ENCODE assay signal across 12 cellular contexts in the genomic region with DNA sequence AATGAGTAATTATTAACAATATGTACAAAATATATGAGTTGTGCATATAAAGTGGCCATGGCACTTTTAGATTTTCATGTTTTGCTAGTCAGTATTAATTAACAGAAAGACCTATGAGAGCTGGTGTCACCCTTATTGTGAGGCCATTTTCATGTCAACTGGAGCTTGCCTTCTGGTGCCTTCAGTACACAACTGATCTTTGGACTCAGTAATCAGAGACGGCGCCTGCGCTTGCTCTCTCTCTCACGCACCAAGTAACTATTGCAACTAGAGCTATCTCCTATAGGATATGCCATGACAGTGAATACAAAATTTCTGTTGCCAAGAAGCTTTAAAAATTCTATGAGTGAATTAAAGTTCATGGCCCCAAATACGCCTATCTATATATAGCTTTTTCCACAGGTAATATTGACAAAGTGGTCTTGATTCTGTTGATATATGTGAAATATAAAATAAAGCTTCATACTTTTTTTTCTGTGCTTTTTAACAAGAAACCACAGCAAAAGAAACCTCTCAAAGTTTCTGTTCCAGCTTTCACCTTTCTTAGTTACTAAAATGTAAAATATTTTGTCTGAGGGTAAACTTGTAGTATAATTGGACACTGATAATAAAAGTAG. TPM values are rescaled to one million over a fixed set of nuclear protein-coding genes. Genes with fewer than 3 reads are reported as not detected.
A peak's percentile ranks its signal among the peaks of the same experiment; 100 is the strongest.
DNase-seq lines count a peak whose midpoint lies in the region; ATAC-seq and TF ChIP-seq lines count a peak whose summit lies in the region.
"Had no signal": no experiment of that assay in that cellular context is flagged by ENCODE, and none has a peak within 500 bp of the region (broad histone marks: within the 10 kb centered on the region; RNA-seq: fewer than 3 reads in every experiment).

No MANE protein-coding gene starts in this region.

- intact Hi-C loops in PC-3 (cut with micrococcal nuclease): loop anchor here (1.0 kb wide), 1 partner anchor 116 kb away; no protein-coding TSS in a partner anchor
- intact Hi-C loops in spleen (cut with DNase I; ENCODE audit: low total_unique reads): loop anchor here (5.0 kb wide), 1 partner anchor 101 kb away; no protein-coding TSS in a partner anchor
- intact Hi-C loops in natural killer cell (cut with micrococcal nuclease): loop anchor here (5.0 kb wide), 1 partner anchor 324 kb away; no protein-coding TSS in a partner anchor

- ATAC-seq in PC-3 (no peak), natural killer cell (no peak)

- H3K9me3 ChIP-seq in PC-3 (ENCODE audit: low read length) (no peaks in the 10 kb centered on the region), spleen (no peaks in the 10 kb centered on the region)
- H3K9me3 ChIP-seq: uterus had no signal

- peaks cover 34% of the 10 kb centered on the region for H4K20me1 ChIP-seq in PC-3 (ENCODE audit: low read length)

- H3K27ac Mint-ChIP-seq in T-helper 1 cell treated with Interleukin-12 subunit alpha and Interleukin-12 subunit beta and Interleukin-4 antibody, amounts not matched to agents 30 μg/mL and 1 μg/mL, for 36 hours: no peak overlapping the region
- H3K27ac Mint-ChIP-seq in natural killer cell: no peak overlapping the region

- TF ChIP-seq POLR2A in spleen (IDR thresholded peaks at IDR 0.05): no peak

- peaks cover 6% of the 10 kb centered on the region for H3F3A ChIP-seq in PC-3 (ENCODE audit: low read length, unreplicated experiment)

- H3K9ac ChIP-seq in PC-3 (ENCODE audit: low read length): peak overlapping the region; percentile 78; the same call in 1 of the 2 replicates

- no peaks in the 10 kb centered on the region for H3K9me3 Mint-ChIP-seq in T-helper 1 cell treated with Interleukin-12 subunit alpha and Interleukin-12 subunit beta and Interleukin-4 antibody, amounts not matched to agents 30 μg/mL and 1 μg/mL, for 36 hours
- no peaks in the 10 kb centered on the region for H3K9me3 Mint-ChIP-seq in natural killer cell

- DNase-seq in T-helper 1 cell (no peak), PC-3 (peak; percentile 32), glomerular visceral epithelial cell (ENCODE audit: extremely low spot score) (peak; percentile 25), spleen (no peak), superior temporal gyrus (ENCODE audit: extremely low spot score) (no peak), retina (no peak), natural killer cell (no peak)
- DNase-seq: foreskin fibroblast, uterus had no signal

- no peaks in the 10 kb centered on the region for H3K27me3 ChIP-seq in PC-3 (ENCODE audit: low read length)
- H3K27me3 ChIP-seq in spleen (replicated peaks in 1 of 7): no peaks in the 10 kb centered on the region
- H3K27me3 ChIP-seq: uterus had no signal

- no peak overlapping the region for H3K27ac ChIP-seq in PC-3 (ENCODE audit: low read length)
- peak overlapping the region in 6 of 8 donors; percentile 8 to 100 (median 100) for H3K27ac ChIP-seq in spleen
- H3K27ac ChIP-seq: RWPE1 had no signal

- H3K4me3 Mint-ChIP-seq in T-helper 1 cell treated with Interleukin-12 subunit alpha and Interleukin-12 subunit beta and Interleukin-4 antibody, amounts not matched to agents 30 μg/mL and 1 μg/mL, for 36 hours: peak overlapping the region; percentile 9
- H3K4me3 Mint-ChIP-seq in natural killer cell: no peak overlapping the region

- no peaks in the 10 kb centered on the region for H3K27me3 Mint-ChIP-seq in T-helper 1 cell treated with Interleukin-12 subunit alpha and Interleukin-12 subunit beta and Interleukin-4 antibody, amounts not matched to agents 30 μg/mL and 1 μg/mL, for 36 hours (ENCODE audit: low read depth)
- no peaks in the 10 kb centered on the region for H3K27me3 Mint-ChIP-seq in natural killer cell (ENCODE audit: low read depth in 2 of 2)

- TF ChIP-seq CTCF in PC-3 (conservative IDR thresholded peaks at IDR 0.05; ENCODE audit: low read depth, low read length): no peak
- no peak for TF ChIP-seq CTCF in spleen (IDR thresholded peaks at IDR 0.05 in 8 of 11, conservative IDR thresholded peaks at IDR 0.05 in 3 of 11)
- TF ChIP-seq CTCF in natural killer cell (IDR thresholded peaks at IDR 0.05): no peak

- CTCF ChIA-PET in PC-3 (lab: Charles Lee): interaction anchor here (0.5 to 2.1 kb wide), 3 partner anchors 17 to 216 kb away, joined by 3 to 11 read pairs (median 5); no protein-coding TSS in a partner anchor

- H3K36me3 ChIP-seq in PC-3 (ENCODE audit: low read depth, low read length): no peaks in the 10 kb centered on the region
- no peaks in the 10 kb centered on the region for H3K36me3 ChIP-seq in spleen
- H3K36me3 ChIP-seq: uterus had no signal

- H3K9me2 ChIP-seq in PC-3 (replicated peaks; ENCODE audit: low read length): no peaks in the 10 kb centered on the region

- peaks cover 9% of the 10 kb centered on the region for H3K36me3 Mint-ChIP-seq in T-helper 1 cell treated with Interleukin-12 subunit alpha and Interleukin-12 subunit beta and Interleukin-4 antibody, amounts not matched to agents 30 μg/mL and 1 μg/mL, for 36 hours (ENCODE audit: low read depth)
- no peaks in the 10 kb centered on the region for H3K36me3 Mint-ChIP-seq in natural killer cell

- H3K4me1 ChIP-seq in PC-3 (ENCODE audit: insufficient read depth, low read length) (peaks cover 63% of the 10 kb centered on the region), spleen (peaks cover 65 to 87% (median 79%) of the 10 kb centered on the region in 6 donors)

- POLR2A ChIA-PET in PC-3 (lab: Charles Lee; ENCODE audit: unreplicated experiment): interaction anchor here (0.6 to 1.8 kb wide), 4 partner anchors 95 to 225 kb away, joined by 3 to 6 read pairs (median 4); no protein-coding TSS in a partner anchor

- WGBS in spleen, 5 donors: 80 to 90% (median 86%) methylated on average over 5 of the region's 5 CpGs

- peaks cover 62% of the 10 kb centered on the region for H3K4me1 Mint-ChIP-seq in T-helper 1 cell treated with Interleukin-12 subunit alpha and Interleukin-12 subunit beta and Interleukin-4 antibody, amounts not matched to agents 30 μg/mL and 1 μg/mL, for 36 hours (ENCODE audit: low read depth)
- H3K4me1 Mint-ChIP-seq in natural killer cell: peaks cover 38 to 45% of the 10 kb centered on the region in 2 donors

- H2AFZ ChIP-seq in PC-3 (ENCODE audit: low read length): no peak overlapping the region

- BruUV-seq in PC-3 (replicated peaks; lab: Mats Ljungman, UMichigan): no TSS peak

- H3K4me3 ChIP-seq in PC-3 (ENCODE audit: low read length) (peak overlapping the region; percentile 94), spleen (peak overlapping the region in 1 of 8 donors; percentile 91)
- H3K4me3 ChIP-seq: lung, uterus had no signal

- H3K79me2 ChIP-seq in PC-3 (ENCODE audit: low read length): peaks cover 89% of the 10 kb centered on the region

- H3K4me2 ChIP-seq in PC-3 (ENCODE audit: low read length): peak overlapping the region; percentile 87

RNA-seq across cellular contexts. Expression of a gene that starts 2.9 kb away (rescaled TPM):
- total RNA-seq in PC-3 (2014; rRNA removed) (19.8 and 34.9 TPM in 2 replicates), spleen (10 to 100 TPM; 31.2 to 61.4 (median 43.3) TPM), natural killer cell (10 to 100 TPM; 45.6 to 71.2 (median 55.8) TPM)
- polyA plus RNA-seq in spleen: 10 to 100 TPM; 10.4 to 16.9 (median 13.6) TPM

Comparison
In these comparisons a context has a peak if more than half of its experiments do, and no peak if none do; other contexts are left out.
1. DNase-seq: peak in PC-3 (single experiment) and glomerular visceral epithelial cell (single experiment); none in T-helper 1 cell (0 of 5), spleen (single experiment), superior temporal gyrus (single experiment), retina (single experiment) and natural killer cell (single experiment).